In the genomic region with DNA sequence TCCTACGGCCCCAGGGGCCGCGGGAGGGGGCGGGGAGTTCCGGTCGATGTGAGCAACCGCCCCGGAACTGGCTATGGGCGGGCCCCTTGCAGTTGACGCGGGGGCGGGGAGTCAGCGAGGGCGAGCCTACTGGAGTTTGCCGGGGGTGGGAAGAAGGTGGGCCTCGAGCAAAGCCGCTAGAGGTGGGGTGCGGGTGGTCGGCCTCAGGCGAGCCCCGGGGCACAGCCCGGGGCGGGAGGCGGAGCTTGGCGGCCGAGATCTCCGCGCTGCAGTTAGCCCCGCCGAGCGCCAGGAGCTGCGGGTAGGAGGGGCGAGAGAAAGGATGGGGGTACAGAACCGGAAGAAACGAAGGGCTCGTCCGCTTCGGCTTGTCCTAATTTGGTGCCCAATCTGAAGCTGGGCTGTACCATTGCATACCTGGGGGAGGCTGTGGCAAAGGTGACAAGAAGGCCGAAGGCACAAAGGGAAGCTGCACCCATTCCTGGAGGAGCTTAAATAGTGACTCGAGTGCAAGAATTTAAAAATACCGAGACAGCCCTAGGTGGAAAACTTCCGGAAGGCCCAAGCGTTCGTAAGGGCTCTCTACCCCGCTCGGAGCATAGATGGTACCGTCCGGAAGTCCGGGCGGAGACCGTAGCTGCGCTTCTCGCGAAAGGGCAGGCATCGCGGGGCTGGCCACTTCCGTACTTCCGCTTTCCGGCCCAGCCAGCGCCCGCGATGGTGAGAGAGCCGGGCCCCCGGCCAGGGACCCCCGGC, we compare ENCODE assay signal across 1 cellular context.
A peak's percentile ranks its signal among the peaks of the same experiment; 100 is the strongest.
TF ChIP-seq lines count a peak whose summit lies in the region.

Gene ARPC4, plus strand, starts transcription at position 678 of the 756 bp plus-strand sequence. Its CDS starts 40 bp downstream, at position 718.
A gene with protein sequence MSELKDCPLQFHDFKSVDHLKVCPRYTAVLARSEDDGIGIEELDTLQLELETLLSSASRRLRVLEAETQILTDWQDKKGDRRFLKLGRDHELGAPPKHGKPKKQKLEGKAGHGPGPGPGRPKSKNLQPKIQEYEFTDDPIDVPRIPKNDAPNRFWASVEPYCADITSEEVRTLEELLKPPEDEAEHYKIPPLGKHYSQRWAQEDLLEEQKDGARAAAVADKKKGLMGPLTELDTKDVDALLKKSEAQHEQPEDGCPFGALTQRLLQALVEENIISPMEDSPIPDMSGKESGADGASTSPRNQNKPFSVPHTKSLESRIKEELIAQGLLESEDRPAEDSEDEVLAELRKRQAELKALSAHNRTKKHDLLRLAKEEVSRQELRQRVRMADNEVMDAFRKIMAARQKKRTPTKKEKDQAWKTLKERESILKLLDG (minus strand): TSS at position 69 of the 756 bp plus-strand sequence. CDS start 1,007 bp downstream, outside the sequence.

TF ChIP-seq in K562, 482 proteins besides CTCF, POLR2A, EP300 and RAD21 (continued from another document and continues in another):
- TF ChIP-seq ZNF354B (CRISPR knock-in tag; IDR thresholded peaks at IDR 0.05) (0 out of 2 replicates have a peak, but pooled peaks have one; percentile 43), TGIF2 (CRISPR knock-in tag; IDR thresholded peaks at IDR 0.05) (no peak), CCAR2 (IDR thresholded peaks at IDR 0.05; ENCODE audit: low read depth, low read length) (no peak), PPARD (CRISPR knock-in tag; IDR thresholded peaks at IDR 0.05) (no peak), ETV5 (CRISPR knock-in tag; IDR thresholded peaks at IDR 0.05; ENCODE audit: low read depth) (peak; percentile 96), TRIM28 (IDR thresholded peaks at IDR 0.05) (no peak), SMARCE1 (IDR thresholded peaks at IDR 0.05) (no peak), PBX2 (CRISPR knock-in tag; IDR thresholded peaks at IDR 0.05; ENCODE audit: low read depth) (no peak), PBX2 (tag; conservative IDR thresholded peaks at IDR 0.05; ENCODE audit: low read depth) (no peak), TBL1XR1 (IDR thresholded peaks at IDR 0.05; ENCODE audit: low read length in 2 of 2) (peak; percentile 17 to 54; a peak in 1 of 4 replicates), HNRNPL (IDR thresholded peaks at IDR 0.05; ENCODE audit: low read depth, low read length) (peak; percentile 21; the same call in 1 of the 2 replicates), AFF1 (IDR thresholded peaks at IDR 0.05; ENCODE audit: low read depth in 1 of 2, partially characterized antibody in 2 of 2) (peak; percentile 19 to 47), CHD7 (IDR thresholded peaks at IDR 0.05; ENCODE audit: low read depth, low read length) (no peak), ZFP30 (CRISPR knock-in tag; IDR thresholded peaks at IDR 0.05; ENCODE audit: borderline replicate concordance) (no peak)
- TF ChIP-seq, protein P1, sequence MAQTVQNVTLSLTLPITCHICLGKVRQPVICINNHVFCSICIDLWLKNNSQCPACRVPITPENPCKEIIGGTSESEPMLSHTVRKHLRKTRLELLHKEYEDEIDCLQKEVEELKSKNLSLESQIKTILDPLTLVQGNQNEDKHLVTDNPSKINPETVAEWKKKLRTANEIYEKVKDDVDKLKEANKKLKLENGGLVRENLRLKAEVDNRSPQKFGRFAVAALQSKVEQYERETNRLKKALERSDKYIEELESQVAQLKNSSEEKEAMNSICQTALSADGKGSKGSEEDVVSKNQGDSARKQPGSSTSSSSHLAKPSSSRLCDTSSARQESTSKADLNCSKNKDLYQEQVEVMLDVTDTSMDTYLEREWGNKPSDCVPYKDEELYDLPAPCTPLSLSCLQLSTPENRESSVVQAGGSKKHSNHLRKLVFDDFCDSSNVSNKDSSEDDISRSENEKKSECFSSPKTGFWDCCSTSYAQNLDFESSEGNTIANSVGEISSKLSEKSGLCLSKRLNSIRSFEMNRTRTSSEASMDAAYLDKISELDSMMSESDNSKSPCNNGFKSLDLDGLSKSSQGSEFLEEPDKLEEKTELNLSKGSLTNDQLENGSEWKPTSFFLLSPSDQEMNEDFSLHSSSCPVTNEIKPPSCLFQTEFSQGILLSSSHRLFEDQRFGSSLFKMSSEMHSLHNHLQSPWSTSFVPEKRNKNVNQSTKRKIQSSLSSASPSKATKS (CRISPR knock-in tag; IDR thresholded peaks at IDR 0.05), result no peak
- TF ChIP-seq, protein P2, sequence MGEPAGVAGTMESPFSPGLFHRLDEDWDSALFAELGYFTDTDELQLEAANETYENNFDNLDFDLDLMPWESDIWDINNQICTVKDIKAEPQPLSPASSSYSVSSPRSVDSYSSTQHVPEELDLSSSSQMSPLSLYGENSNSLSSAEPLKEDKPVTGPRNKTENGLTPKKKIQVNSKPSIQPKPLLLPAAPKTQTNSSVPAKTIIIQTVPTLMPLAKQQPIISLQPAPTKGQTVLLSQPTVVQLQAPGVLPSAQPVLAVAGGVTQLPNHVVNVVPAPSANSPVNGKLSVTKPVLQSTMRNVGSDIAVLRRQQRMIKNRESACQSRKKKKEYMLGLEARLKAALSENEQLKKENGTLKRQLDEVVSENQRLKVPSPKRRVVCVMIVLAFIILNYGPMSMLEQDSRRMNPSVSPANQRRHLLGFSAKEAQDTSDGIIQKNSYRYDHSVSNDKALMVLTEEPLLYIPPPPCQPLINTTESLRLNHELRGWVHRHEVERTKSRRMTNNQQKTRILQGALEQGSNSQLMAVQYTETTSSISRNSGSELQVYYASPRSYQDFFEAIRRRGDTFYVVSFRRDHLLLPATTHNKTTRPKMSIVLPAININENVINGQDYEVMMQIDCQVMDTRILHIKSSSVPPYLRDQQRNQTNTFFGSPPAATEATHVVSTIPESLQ (CRISPR knock-in tag; IDR thresholded peaks at IDR 0.05), result 0 out of 2 replicates have a peak, but pooled peaks have one; percentile 25
